ENCODE assay signal across 9 cellular contexts in genomic region chr16:31455601-31456314, GRCh38. TPM values are rescaled to one million over a fixed set of nuclear protein-coding genes. Genes with fewer than 3 reads are reported as not detected.
DNase-seq lines count a peak whose midpoint lies in the region; ATAC-seq, FAIRE-seq and TF ChIP-seq lines count a peak whose summit lies in the region.
"Had no signal": no experiment of that assay in that cellular context is flagged by ENCODE, and none has a peak within 500 bp of the region (broad histone marks: within the 10 kb centered on the region; RNA-seq: fewer than 3 reads in every experiment).

No MANE protein-coding gene starts in this region.

- intact Hi-C loops in activated CD4-positive, alpha-beta T cell treated with anti-CD3 and anti-CD28 coated beads for 36 hours (cut with DNase I, micrococcal nuclease) = loop anchor here in 1 of 2 experiments (5.0 kb wide), 2 partner anchors 52 to 242 kb away; partner anchors contain the start of gene RUSF1
- intact Hi-C loops in Panc1 (cut with micrococcal nuclease; ENCODE audit: unreplicated experiment) (loop anchor here (5.0 kb wide), 1 partner anchor 412 kb away; no protein-coding TSS in a partner anchor), endothelial cell of umbilical vein (cut with micrococcal nuclease) (loop anchor here (5.0 kb wide), 3 partner anchors 253 to 273 kb away; partner anchors contain the start of genes FUS and PYCARD)

- no peaks in the 10 kb centered on the region for H3K27me3 ChIP-seq in Panc1 (ENCODE audit: control insufficient read depth, insufficient read depth, low read length)
- no peaks in the 10 kb centered on the region for H3K27me3 ChIP-seq in endothelial cell of umbilical vein (ENCODE audit: control insufficient read depth in 2 of 2, insufficient read depth in 2 of 2, low read length in 2 of 2)

- POLR2A ChIA-PET in activated CD4-positive, alpha-beta T cell treated with anti-CD3 and anti-CD28 coated beads for 36 hours (lab: Charles Lee) = interaction anchor here (0.5 to 1.0 kb wide), 3 partner anchors 11 to 495 kb away, joined by 3 to 10 read pairs (median 4); partner anchors contain the start of gene PYCARD
- POLR2A ChIA-PET in Panc1 (lab: Charles Lee) = interaction anchor here (0.6 kb wide), 2 partner anchors 21 to 254 kb away, joined by 3 to 9 read pairs; no protein-coding TSS in a partner anchor
- POLR2A ChIA-PET in endothelial cell of umbilical vein (lab: Charles Lee) = interaction anchor here (1.3 kb wide), 1 partner anchor 276 kb away, joined by 5 read pairs; the partner anchor contains the start of gene FUS

- peak; percentile 75 for TF ChIP-seq CTCF in Panc1 (IDR thresholded peaks at IDR 0.05)
- peak; percentile 27 to 52 for TF ChIP-seq CTCF in endothelial cell of umbilical vein (IDR thresholded peaks at IDR 0.05; ENCODE audit: extremely low read depth in 1 of 2, insufficient read depth in 1 of 2, low read depth in 1 of 2, low read length in 2 of 2)

- H3K4me1 Mint-ChIP-seq in activated CD4-positive, alpha-beta T cell treated with anti-CD3 and anti-CD28 coated beads for 36 hours = peaks cover 52% of the 10 kb centered on the region

- no peaks in the 10 kb centered on the region for H3K9me3 ChIP-seq in Panc1 (ENCODE audit: control insufficient read depth, insufficient read depth, low read depth, low read length)
- no peaks in the 10 kb centered on the region for H3K9me3 ChIP-seq in endothelial cell of umbilical vein (replicated peaks; ENCODE audit: control insufficient read depth, insufficient read depth, low read length)

- no peak overlapping the region for H3K9ac ChIP-seq in endothelial cell of umbilical vein (replicated peaks; ENCODE audit: extremely low read depth, insufficient read depth, low read length)

- no peak for ATAC-seq in activated CD4-positive, alpha-beta T cell treated with anti-CD3 and anti-CD28 coated beads for 36 hours
- no peak for ATAC-seq in Panc1
- ATAC-seq in HG03432 (IDR thresholded peaks at IDR 0.05; ENCODE audit: unreplicated experiment) = no peak
- ATAC-seq in GM18858 (IDR thresholded peaks at IDR 0.05; ENCODE audit: unreplicated experiment) = no peak

- H3K9me3 Mint-ChIP-seq in activated CD4-positive, alpha-beta T cell treated with anti-CD3 and anti-CD28 coated beads for 36 hours (ENCODE audit: low read depth) = no peaks in the 10 kb centered on the region

- H3K4me2 ChIP-seq in endothelial cell of umbilical vein (ENCODE audit: insufficient read depth, low read length) = no peak overlapping the region

- H3K4me1 ChIP-seq in Panc1 (ENCODE audit: control insufficient read depth, insufficient read depth, low read length) (peaks cover 56% of the 10 kb centered on the region), endothelial cell of umbilical vein (ENCODE audit: control insufficient read depth, extremely low read depth, insufficient read depth, low read length) (peaks cover 37% of the 10 kb centered on the region)

- H3K27ac Mint-ChIP-seq in activated CD4-positive, alpha-beta T cell treated with anti-CD3 and anti-CD28 coated beads for 36 hours = peak overlapping the region; percentile 58

- H3K79me2 ChIP-seq in endothelial cell of umbilical vein (ENCODE audit: control insufficient read depth, insufficient read depth, low read length) = peaks cover 37% of the 10 kb centered on the region

- no peaks in the 10 kb centered on the region for H3K9me1 ChIP-seq in endothelial cell of umbilical vein (replicated peaks; ENCODE audit: control insufficient read depth, extremely low read depth, insufficient read depth, low read length)

- no peak for TF ChIP-seq POLR2A in endothelial cell of umbilical vein (IDR thresholded peaks at IDR 0.05; ENCODE audit: low read depth, low read length)

- FAIRE-seq in endothelial cell of umbilical vein (lab: Jason Lieb, UNC) = no peak

- CTCF ChIA-PET in activated CD4-positive, alpha-beta T cell treated with anti-CD3 and anti-CD28 coated beads for 36 hours (lab: Charles Lee) = interaction anchor here (0.5 to 6.2 kb wide), 7 partner anchors 12 to 313 kb away, joined by 3 to 35 read pairs (median 3); partner anchors contain the start of gene ZNF843
- CTCF ChIA-PET in Panc1 (lab: Charles Lee) = interaction anchor here (0.5 kb wide), 1 partner anchor 37 kb away, joined by 6 read pairs; no protein-coding TSS in a partner anchor
- CTCF ChIA-PET in endothelial cell of umbilical vein (lab: Charles Lee) = interaction anchor here (0.5 to 1.2 kb wide), 4 partner anchors 12 to 73 kb away, joined by 3 to 13 read pairs (median 4); partner anchors contain the start of gene ZNF843

- H4K20me1 ChIP-seq in endothelial cell of umbilical vein (replicated peaks; ENCODE audit: control insufficient read depth, extremely low read depth, insufficient read depth, low read length) = no peaks in the 10 kb centered on the region

- peaks cover 27% of the 10 kb centered on the region for H3K36me3 Mint-ChIP-seq in activated CD4-positive, alpha-beta T cell treated with anti-CD3 and anti-CD28 coated beads for 36 hours (ENCODE audit: low read depth)

- H2AFZ ChIP-seq in endothelial cell of umbilical vein (ENCODE audit: low read depth, low read length) = no peak overlapping the region

- dilution Hi-C loops in endothelial cell of umbilical vein (cut with MboI; ENCODE audit: extremely low pct_ligation_motif_present, low sequenced_read_pairs) = no loop called here

- no peaks in the 10 kb centered on the region for H3K27me3 Mint-ChIP-seq in activated CD4-positive, alpha-beta T cell treated with anti-CD3 and anti-CD28 coated beads for 36 hours

- no peak overlapping the region for H3K4me3 ChIP-seq in Panc1 (ENCODE audit: low read depth in 2 of 2, low read length in 2 of 2)
- H3K4me3 ChIP-seq in endothelial cell of umbilical vein (replicated peaks in 1 of 3; ENCODE audit: insufficient read depth in 1 of 3, low read depth in 1 of 3, low read length in 3 of 3) = no peak overlapping the region

- H3K27ac ChIP-seq in Panc1 (ENCODE audit: low read length) (no peak overlapping the region), endothelial cell of umbilical vein (ENCODE audit: insufficient read depth, low read depth, low read length) (no peak overlapping the region)

- TSS peak; percentile 32 for BruUV-seq in Panc1 (replicated peaks; lab: Mats Ljungman, UMichigan)
- no TSS peak for BruUV-seq in endothelial cell of umbilical vein (replicated peaks; lab: Mats Ljungman, UMichigan)

- H3K4me3 Mint-ChIP-seq in activated CD4-positive, alpha-beta T cell treated with anti-CD3 and anti-CD28 coated beads for 36 hours = peak overlapping the region; percentile 52

- H3K36me3 ChIP-seq in Panc1 (ENCODE audit: control insufficient read depth, insufficient read depth, low read length) = no peaks in the 10 kb centered on the region
- H3K36me3 ChIP-seq in endothelial cell of umbilical vein (ENCODE audit: control insufficient read depth in 2 of 2, extremely low read depth in 1 of 2, insufficient read depth in 2 of 2, low read length in 2 of 2) = no peaks in the 10 kb centered on the region

- DNase-seq in activated CD4-positive, alpha-beta T cell treated with anti-CD3 and anti-CD28 coated beads for 36 hours = peak; percentile 50
- no peak for DNase-seq in activated CD4-positive, alpha-beta T cell treated with anti-CD3 and anti-CD28 coated beads for 4 hours
- DNase-seq in Panc1 (ENCODE audit: low read depth, low spot score) (no peak), endothelial cell of umbilical vein (ENCODE audit: low read depth, low spot score) (peak; percentile 24), NOMO-1 treated with DMSO at 0.1 percent for 48 hours (lab: John Stamatoyannopoulos, UW; ENCODE audit: unreplicated experiment) (no peak)
- DNase-seq in stimulated activated CD4-positive, alpha-beta T cell treated with anti-CD3 and anti-CD28 coated beads, Interleukin-4, amount 100 ng/mL, for 1 hour = peak; percentile 35
- DNase-seq: NCI-H446 treated with DMSO at 0.1 percent for 48 hours had no signal

- in situ Hi-C loops in Panc1 (cut with HindIII; ENCODE audit: low pct_unique_long_range_greater_than_20kb, low sequenced_read_pairs) = no loop called here

RNA-seq across cellular contexts. Expression of gene ARMC5, which starts 3.5 kb away (rescaled TPM):
- 1 to 10 TPM; 7.0 to 7.9 TPM for total RNA-seq in activated CD4-positive, alpha-beta T cell treated with anti-CD3 and anti-CD28 coated beads for 36 hours
- total RNA-seq in Panc1 (2021; ENCODE audit: unreplicated experiment) (19.8 TPM), endothelial cell of umbilical vein (17.3 and 17.9 TPM in 2 replicates)
- 23.1 TPM for polyA plus RNA-seq in Panc1 (2012; ENCODE audit: insufficient read length)
- polyA plus RNA-seq in endothelial cell of umbilical vein = 17.3 and 18.8 TPM in 2 replicates
- polyA plus RNA-seq in endothelial cell of umbilical vein (2011; cell fraction: cytosol; rRNA removed) = 6.8 and 11.3 TPM in 2 replicates
- polyA plus RNA-seq in endothelial cell of umbilical vein (2011; cell fraction: nucleus; rRNA removed) = 26.1 and 28.4 TPM in 2 replicates
- polyA plus RNA-seq in endothelial cell of umbilical vein (2012) = 8.8 and 10.3 TPM in 2 replicates
- 9.6 and 13.0 TPM in 2 replicates for polyA minus RNA-seq in endothelial cell of umbilical vein
- 7.6 TPM for polyA minus RNA-seq in endothelial cell of umbilical vein (2011; cell fraction: cytosol; rRNA and poly(A)+ RNA removed)
- 9.5 and 15.0 TPM in 2 replicates for polyA minus RNA-seq in endothelial cell of umbilical vein (2011; cell fraction: nucleus; rRNA and poly(A)+ RNA removed)

RNA-seq across cellular contexts. Expression of gene ZNF843, which starts 13.2 kb away (rescaled TPM):
- total RNA-seq in activated CD4-positive, alpha-beta T cell treated with anti-CD3 and anti-CD28 coated beads for 36 hours = under 1 TPM; 0.16 to 0.18 TPM
- total RNA-seq in Panc1 (2021; ENCODE audit: unreplicated experiment) = 0.41 TPM
- polyA plus RNA-seq in Panc1 (2012; ENCODE audit: insufficient read length) = 0.33 TPM
- 0.16 and 0.24 TPM in 2 replicates for total RNA-seq in endothelial cell of umbilical vein
- 0.14 and 0.41 TPM in 2 replicates for polyA plus RNA-seq in endothelial cell of umbilical vein
- polyA plus RNA-seq in endothelial cell of umbilical vein (2011; cell fraction: cytosol; rRNA removed) = 0.10 and 0.16 TPM in 2 replicates
- polyA plus RNA-seq in endothelial cell of umbilical vein (2011; cell fraction: nucleus; rRNA removed) = 0.14 TPM in 1 of 2 replicates, not detected in the other
- polyA plus RNA-seq in endothelial cell of umbilical vein (2012) = 0.27 and 0.31 TPM in 2 replicates
- 0.21 and 0.44 TPM in 2 replicates for polyA minus RNA-seq in endothelial cell of umbilical vein
- not detected for polyA minus RNA-seq in endothelial cell of umbilical vein (2011; cell fraction: cytosol; rRNA and poly(A)+ RNA removed)
- not detected in 2 replicates for polyA minus RNA-seq in endothelial cell of umbilical vein (2011; cell fraction: nucleus; rRNA and poly(A)+ RNA removed)

RNA-seq across cellular contexts. Expression of gene TGFB1I1, which starts 16.2 kb away (rescaled TPM):
- total RNA-seq in activated CD4-positive, alpha-beta T cell treated with anti-CD3 and anti-CD28 coated beads for 36 hours = 1 to 10 TPM in 1 of 2 experiments, under 1 TPM in 1; 0.80 to 1.1 TPM
- total RNA-seq in Panc1 (2021; ENCODE audit: unreplicated experiment) = 32.5 TPM
- 55.7 TPM for polyA plus RNA-seq in Panc1 (2012; ENCODE audit: insufficient read length)
- 115 and 123 TPM in 2 replicates for total RNA-seq in endothelial cell of umbilical vein
- polyA plus RNA-seq in endothelial cell of umbilical vein = 73.3 and 73.7 TPM in 2 replicates
- polyA plus RNA-seq in endothelial cell of umbilical vein (2011; cell fraction: cytosol; rRNA removed) = 75.0 and 81.6 TPM in 2 replicates
- polyA plus RNA-seq in endothelial cell of umbilical vein (2011; cell fraction: nucleus; rRNA removed) = 141 and 151 TPM in 2 replicates
- polyA plus RNA-seq in endothelial cell of umbilical vein (2012) = 72.1 and 74.0 TPM in 2 replicates
- 27.0 and 31.3 TPM in 2 replicates for polyA minus RNA-seq in endothelial cell of umbilical vein
- polyA minus RNA-seq in endothelial cell of umbilical vein (2011; cell fraction: cytosol; rRNA and poly(A)+ RNA removed) = 14.0 TPM
- 36.3 and 39.4 TPM in 2 replicates for polyA minus RNA-seq in endothelial cell of umbilical vein (2011; cell fraction: nucleus; rRNA and poly(A)+ RNA removed)

RNA-seq across cellular contexts. Expression of gene SLC5A2, which starts 27.2 kb away (rescaled TPM):
- under 1 TPM; 0.11 TPM for total RNA-seq in activated CD4-positive, alpha-beta T cell treated with anti-CD3 and anti-CD28 coated beads for 36 hours
- total RNA-seq in Panc1 (2021; ENCODE audit: unreplicated experiment) (0.15 TPM), endothelial cell of umbilical vein (not detected in 2 replicates)
- polyA plus RNA-seq in Panc1 (2012; ENCODE audit: insufficient read length) = 7.5 TPM
- polyA plus RNA-seq in endothelial cell of umbilical vein = 0.03 TPM in 1 of 2 replicates, not detected in the other
- polyA plus RNA-seq in endothelial cell of umbilical vein (2011; cell fraction: cytosol; rRNA removed) = not detected in 2 replicates
- polyA plus RNA-seq in endothelial cell of umbilical vein (2011; cell fraction: nucleus; rRNA removed) = 0.04 TPM in 1 of 2 replicates, not detected in the other
- 0.23 and 5.9 TPM in 2 replicates for polyA plus RNA-seq in endothelial cell of umbilical vein (2012)
- 0.27 TPM in 1 of 2 replicates, not detected in the other for polyA minus RNA-seq in endothelial cell of umbilical vein
- not detected for polyA minus RNA-seq in endothelial cell of umbilical vein (2011; cell fraction: cytosol; rRNA and poly(A)+ RNA removed)
- polyA minus RNA-seq in endothelial cell of umbilical vein (2011; cell fraction: nucleus; rRNA and poly(A)+ RNA removed) = not detected in 2 replicates

RNA-seq across cellular contexts. Expression of gene COX6A2, which starts 27.6 kb away (rescaled TPM):
- not detected for total RNA-seq in activated CD4-positive, alpha-beta T cell treated with anti-CD3 and anti-CD28 coated beads for 36 hours
- total RNA-seq in Panc1 (2021; ENCODE audit: unreplicated experiment) = not detected
- polyA plus RNA-seq in Panc1 (2012; ENCODE audit: insufficient read length) = not detected
- not detected in 2 replicates for total RNA-seq in endothelial cell of umbilical vein
- not detected in 2 replicates for polyA plus RNA-seq in endothelial cell of umbilical vein
- not detected in 2 replicates for polyA plus RNA-seq in endothelial cell of umbilical vein (2011; cell fraction: cytosol; rRNA removed)
- not detected in 2 replicates for polyA plus RNA-seq in endothelial cell of umbilical vein (2011; cell fraction: nucleus; rRNA removed)
- not detected in 2 replicates for polyA plus RNA-seq in endothelial cell of umbilical vein (2012)
- polyA minus RNA-seq in endothelial cell of umbilical vein = not detected in 2 replicates
- polyA minus RNA-seq in endothelial cell of umbilical vein (2011; cell fraction: cytosol; rRNA and poly(A)+ RNA removed) = not detected
- polyA minus RNA-seq in endothelial cell of umbilical vein (2011; cell fraction: nucleus; rRNA and poly(A)+ RNA removed) = not detected in 2 replicates

Comparison
In these comparisons a context has a peak if more than half of its experiments do, and no peak if none do; other contexts are left out.
1. DNase-seq: peak in activated CD4-positive, alpha-beta T cell treated with anti-CD3 and anti-CD28 coated beads for 36 hours (single experiment), endothelial cell of umbilical vein (single experiment) and stimulated activated CD4-positive, alpha-beta T cell treated with anti-CD3 and anti-CD28 coated beads, Interleukin-4, amount 100 ng/mL, for 1 hour (single experiment); none in activated CD4-positive, alpha-beta T cell treated with anti-CD3 and anti-CD28 coated beads for 4 hours (0 of 2), Panc1 (single experiment) and NOMO-1 treated with DMSO at 0.1 percent for 48 hours (single experiment).
2. RNA of gene TGFB1I1, which starts 16.2 kb away (total RNA-seq): 115 to 123 TPM in endothelial cell of umbilical vein and 32.5 TPM in Panc1 (single experiment); 0.80 to 1.1 TPM in activated CD4-positive, alpha-beta T cell treated with anti-CD3 and anti-CD28 coated beads for 36 hours; every median in the first group is over 10 times any median in the second.